In the genomic region with DNA sequence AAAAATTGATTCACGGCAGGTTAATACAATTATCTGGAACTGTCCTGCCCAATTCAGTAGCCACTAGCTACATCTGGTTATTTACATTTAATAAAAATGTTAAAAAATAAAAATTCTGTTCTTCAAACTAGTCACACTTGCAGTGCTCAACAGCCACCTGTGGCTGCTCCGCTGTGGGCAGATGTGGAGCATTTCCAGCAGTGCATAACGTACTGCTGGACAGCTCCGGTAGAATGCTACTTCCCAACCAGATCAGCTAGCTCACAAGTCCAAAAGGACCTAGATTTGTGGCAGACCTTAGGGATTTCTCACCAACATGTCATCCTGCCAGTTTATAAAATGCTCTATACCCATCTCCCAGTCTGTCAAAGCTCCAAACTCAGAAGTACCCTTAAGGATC, we compare ENCODE assay signal across 3 cellular contexts.
A peak's percentile ranks its signal among the peaks of the same experiment; 100 is the strongest.
TF ChIP-seq lines count a peak whose summit lies in the region.

No MANE protein-coding gene starts in this region.

TF ChIP-seq in SK-N-SH, 30 proteins besides CTCF, POLR2A, EP300 and RAD21:
- TF ChIP-seq MXI1 (IDR thresholded peaks at IDR 0.05; ENCODE audit: low read depth, low read length): no peak
- no peak for TF ChIP-seq FOXJ3 (CRISPR knock-in tag; IDR thresholded peaks at IDR 0.05)
- TF ChIP-seq, protein P1, sequence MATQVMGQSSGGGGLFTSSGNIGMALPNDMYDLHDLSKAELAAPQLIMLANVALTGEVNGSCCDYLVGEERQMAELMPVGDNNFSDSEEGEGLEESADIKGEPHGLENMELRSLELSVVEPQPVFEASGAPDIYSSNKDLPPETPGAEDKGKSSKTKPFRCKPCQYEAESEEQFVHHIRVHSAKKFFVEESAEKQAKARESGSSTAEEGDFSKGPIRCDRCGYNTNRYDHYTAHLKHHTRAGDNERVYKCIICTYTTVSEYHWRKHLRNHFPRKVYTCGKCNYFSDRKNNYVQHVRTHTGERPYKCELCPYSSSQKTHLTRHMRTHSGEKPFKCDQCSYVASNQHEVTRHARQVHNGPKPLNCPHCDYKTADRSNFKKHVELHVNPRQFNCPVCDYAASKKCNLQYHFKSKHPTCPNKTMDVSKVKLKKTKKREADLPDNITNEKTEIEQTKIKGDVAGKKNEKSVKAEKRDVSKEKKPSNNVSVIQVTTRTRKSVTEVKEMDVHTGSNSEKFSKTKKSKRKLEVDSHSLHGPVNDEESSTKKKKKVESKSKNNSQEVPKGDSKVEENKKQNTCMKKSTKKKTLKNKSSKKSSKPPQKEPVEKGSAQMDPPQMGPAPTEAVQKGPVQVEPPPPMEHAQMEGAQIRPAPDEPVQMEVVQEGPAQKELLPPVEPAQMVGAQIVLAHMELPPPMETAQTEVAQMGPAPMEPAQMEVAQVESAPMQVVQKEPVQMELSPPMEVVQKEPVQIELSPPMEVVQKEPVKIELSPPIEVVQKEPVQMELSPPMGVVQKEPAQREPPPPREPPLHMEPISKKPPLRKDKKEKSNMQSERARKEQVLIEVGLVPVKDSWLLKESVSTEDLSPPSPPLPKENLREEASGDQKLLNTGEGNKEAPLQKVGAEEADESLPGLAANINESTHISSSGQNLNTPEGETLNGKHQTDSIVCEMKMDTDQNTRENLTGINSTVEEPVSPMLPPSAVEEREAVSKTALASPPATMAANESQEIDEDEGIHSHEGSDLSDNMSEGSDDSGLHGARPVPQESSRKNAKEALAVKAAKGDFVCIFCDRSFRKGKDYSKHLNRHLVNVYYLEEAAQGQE (IDR thresholded peaks at IDR 0.05; ENCODE audit: low read depth, low read length): peak; percentile 89

TF ChIP-seq in SK-N-SH treated with all-trans-retinoic acid at 6 μM for 48 hours, 23 proteins besides CTCF, POLR2A, EP300 and RAD21:
- TF ChIP-seq BACH2 (CRISPR knock-in tag; IDR thresholded peaks at IDR 0.05; ENCODE audit: borderline replicate concordance) (no peak), SNAI2 (CRISPR knock-in tag; IDR thresholded peaks at IDR 0.05) (no peak)
- TF ChIP-seq, protein P2, sequence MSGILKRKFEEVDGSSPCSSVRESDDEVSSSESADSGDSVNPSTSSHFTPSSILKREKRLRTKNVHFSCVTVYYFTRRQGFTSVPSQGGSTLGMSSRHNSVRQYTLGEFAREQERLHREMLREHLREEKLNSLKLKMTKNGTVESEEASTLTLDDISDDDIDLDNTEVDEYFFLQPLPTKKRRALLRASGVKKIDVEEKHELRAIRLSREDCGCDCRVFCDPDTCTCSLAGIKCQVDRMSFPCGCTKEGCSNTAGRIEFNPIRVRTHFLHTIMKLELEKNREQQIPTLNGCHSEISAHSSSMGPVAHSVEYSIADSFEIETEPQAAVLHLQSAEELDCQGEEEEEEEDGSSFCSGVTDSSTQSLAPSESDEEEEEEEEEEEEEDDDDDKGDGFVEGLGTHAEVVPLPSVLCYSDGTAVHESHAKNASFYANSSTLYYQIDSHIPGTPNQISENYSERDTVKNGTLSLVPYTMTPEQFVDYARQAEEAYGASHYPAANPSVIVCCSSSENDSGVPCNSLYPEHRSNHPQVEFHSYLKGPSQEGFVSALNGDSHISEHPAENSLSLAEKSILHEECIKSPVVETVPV (CRISPR knock-in tag; IDR thresholded peaks at IDR 0.05): no peak

TF ChIP-seq in IMR-90, 13 proteins besides CTCF, POLR2A, EP300 and RAD21:
- TF ChIP-seq CEBPB (IDR thresholded peaks at IDR 0.05; ENCODE audit: low read depth, low read length): no peak
